Comparison of ENCODE assay signal across 9 cellular contexts in the genomic region with DNA sequence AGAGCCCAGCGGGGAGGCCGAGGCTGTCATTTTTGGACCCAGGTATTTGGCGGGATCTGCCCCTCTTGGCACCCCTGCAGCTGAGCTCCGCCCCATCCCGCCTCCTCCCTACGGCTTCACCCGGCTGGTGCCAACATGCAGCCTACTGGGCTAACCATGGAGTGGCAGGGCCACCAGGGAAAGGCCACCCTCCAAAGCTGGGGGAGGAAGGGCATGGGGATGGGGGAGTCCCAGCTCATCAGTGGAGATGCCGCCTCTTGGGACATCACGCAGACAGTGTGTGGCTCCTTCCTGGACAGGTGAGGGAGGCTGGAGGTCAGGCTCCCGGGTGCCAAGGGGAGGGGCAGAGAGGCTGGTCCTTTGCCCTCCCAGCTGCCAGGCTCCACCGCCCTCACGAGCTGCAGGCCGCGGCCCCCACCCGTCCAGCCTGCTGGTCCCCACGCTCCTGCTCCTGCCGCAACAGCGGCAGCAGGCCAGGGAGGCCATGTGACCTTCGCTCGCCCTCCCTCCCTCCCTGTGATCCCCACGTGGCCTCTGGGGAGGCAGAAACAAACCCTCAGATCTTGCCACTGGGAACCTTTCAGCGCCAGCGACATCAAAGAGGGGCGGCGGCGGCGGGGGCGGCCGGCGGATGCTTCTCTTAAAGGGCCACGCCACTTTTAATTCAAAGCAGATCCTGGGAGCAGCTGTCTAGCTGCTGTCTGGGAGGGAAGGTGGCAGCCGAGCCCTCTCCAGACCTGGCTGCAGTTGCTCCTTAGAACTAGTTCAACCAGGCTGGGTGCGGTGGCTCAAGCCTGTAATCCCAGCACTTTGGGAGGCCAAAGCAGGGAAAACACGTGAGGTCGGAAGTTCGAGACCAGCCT. TPM values are rescaled to one million over a fixed set of nuclear protein-coding genes. Genes with fewer than 3 reads are reported as not detected.
A peak's percentile ranks its signal among the peaks of the same experiment; 100 is the strongest.
DNase-seq lines count a peak whose midpoint lies in the region; ATAC-seq and TF ChIP-seq lines count a peak whose summit lies in the region.
"Had no signal": no experiment of that assay in that cellular context is flagged by ENCODE, and none has a peak within 500 bp of the region (broad histone marks: within the 10 kb centered on the region; RNA-seq: fewer than 3 reads in every experiment).

No MANE protein-coding gene starts in this region.

- peaks cover 4% of the 10 kb centered on the region for H3K9me3 Mint-ChIP-seq in activated CD4-positive, alpha-beta T cell treated with anti-CD3 and anti-CD28 coated beads, Interleukin-2, amount 10 ng/mL, durations not matched to agents 7 days and 5 days

- intact Hi-C loops in colonic mucosa (cut with DNase I) (no loop called here), lower leg skin (cut with DNase I; ENCODE audit: low total_unique reads) (no loop called here)

- peak overlapping the region; percentile 40 to 43 for H3K9ac ChIP-seq in colonic mucosa (ENCODE audit: low read depth in 2 of 2, low read length in 2 of 2)

- peak overlapping the region; percentile 82 for H3K27ac Mint-ChIP-seq in activated CD4-positive, alpha-beta T cell treated with anti-CD3 and anti-CD28 coated beads, Interleukin-2, amount 10 ng/mL, durations not matched to agents 7 days and 5 days

- 7 to 9% methylated on average over 35 of the region's 36 CpGs for WGBS in lower leg skin, 2 donors

- POLR2A ChIA-PET in activated CD4-positive, alpha-beta T cell treated with anti-CD3 and anti-CD28 coated beads, Interleukin-2, amount 10 ng/mL, durations not matched to agents 7 days and 5 days (lab: Charles Lee): interaction anchor here (0.6 kb wide), 1 partner anchor 624 kb away, joined by 4 read pairs; no protein-coding TSS in a partner anchor

- TF ChIP-seq POLR2A in lower leg skin (IDR thresholded peaks at IDR 0.05): no peak

- no peaks in the 10 kb centered on the region for H3K9me3 ChIP-seq in colonic mucosa

- H3K27ac ChIP-seq in colonic mucosa: no peak overlapping the region

- TF ChIP-seq CTCF in colonic mucosa (IDR thresholded peaks at IDR 0.05) (no peak), lower leg skin (IDR thresholded peaks at IDR 0.05) (no peak)

- H3K36me3 ChIP-seq in colonic mucosa: no peaks in the 10 kb centered on the region

- H3K27me3 Mint-ChIP-seq in activated CD4-positive, alpha-beta T cell treated with anti-CD3 and anti-CD28 coated beads, Interleukin-2, amount 10 ng/mL, durations not matched to agents 7 days and 5 days: peaks cover 24% of the 10 kb centered on the region

- H3K4me1 ChIP-seq in colonic mucosa: peaks cover 14% of the 10 kb centered on the region

- peak; percentile 49 for DNase-seq in NCI-H2107 treated with DMSO at 0.1 percent for 48 hours (lab: John Stamatoyannopoulos, UW; ENCODE audit: unreplicated experiment)
- DNase-seq in NCI-H2107 (lab: John Stamatoyannopoulos, UW): no peak
- DNase-seq in NCI-H2171 treated with DMSO at 0.1 percent for 48 hours (lab: John Stamatoyannopoulos, UW): peak; percentile 92
- DNase-seq in activated CD4-positive, alpha-beta T cell treated with anti-CD3 and anti-CD28 coated beads, Interleukin-2, amount 10 ng/mL, durations not matched to agents 7 days and 5 days: peak; percentile 94
- DNase-seq in colonic mucosa: peak; percentile 83
- peak; percentile 78 to 95 for DNase-seq in lower leg skin (ENCODE audit: low spot score in 2 of 2)
- DNase-seq in stimulated activated CD4-positive, alpha-beta T cell treated with anti-CD3 and anti-CD28 coated beads, TNF-alpha, amount 100 ng/mL, for 4 hours (ENCODE audit: low read depth in 3 of 3): peak; percentile 75 to 86 (median 85)

- CTCF ChIA-PET in activated CD4-positive, alpha-beta T cell treated with anti-CD3 and anti-CD28 coated beads, Interleukin-2, amount 10 ng/mL, durations not matched to agents 7 days and 5 days (lab: Charles Lee): interaction anchor here (0.7 to 2.5 kb wide), 8 partner anchors 8 to 138 kb away, joined by 3 to 17 read pairs (median 6); partner anchors contain the start of genes ASPSCR1 and DCXR

- peak overlapping the region; percentile 49 for H3K4me3 Mint-ChIP-seq in activated CD4-positive, alpha-beta T cell treated with anti-CD3 and anti-CD28 coated beads, Interleukin-2, amount 10 ng/mL, durations not matched to agents 7 days and 5 days

- peaks cover 16% of the 10 kb centered on the region for H3K4me1 Mint-ChIP-seq in activated CD4-positive, alpha-beta T cell treated with anti-CD3 and anti-CD28 coated beads, Interleukin-2, amount 10 ng/mL, durations not matched to agents 7 days and 5 days

- peaks cover 18% of the 10 kb centered on the region for H3K27me3 ChIP-seq in colonic mucosa

- no peak for ATAC-seq in GM21717 (IDR thresholded peaks at IDR 0.05; ENCODE audit: unreplicated experiment)

- no peaks in the 10 kb centered on the region for H3K36me3 Mint-ChIP-seq in activated CD4-positive, alpha-beta T cell treated with anti-CD3 and anti-CD28 coated beads, Interleukin-2, amount 10 ng/mL, durations not matched to agents 7 days and 5 days (ENCODE audit: low read depth)

- H3K4me3 ChIP-seq in colonic mucosa: peak overlapping the region; percentile 8
- H3K4me3 ChIP-seq in lower leg skin (ENCODE audit: low read depth, poor library complexity, severe bottlenecking): no peak overlapping the region

RNA-seq across cellular contexts. Expression of gene NOTUM, which starts 6.8 kb away (rescaled TPM):
- under 1 TPM; 0.23 to 0.55 TPM for total RNA-seq in activated CD4-positive, alpha-beta T cell treated with anti-CD3 and anti-CD28 coated beads, Interleukin-2, amount 10 ng/mL, durations not matched to agents 7 days and 5 days
- under 1 TPM in 1 of 2 donors, not detected in 1; 0.57 TPM for total RNA-seq in colonic mucosa
- 1 to 10 TPM in 3 of 4 donors, under 1 TPM in 1; 0.89 to 3.5 (median 2.1) TPM for total RNA-seq in lower leg skin

RNA-seq across cellular contexts. Expression of gene ASPSCR1, which starts 9.7 kb away (rescaled TPM):
- 10 to 100 TPM; 34.0 to 37.6 TPM for total RNA-seq in activated CD4-positive, alpha-beta T cell treated with anti-CD3 and anti-CD28 coated beads, Interleukin-2, amount 10 ng/mL, durations not matched to agents 7 days and 5 days
- 10 to 100 TPM; 21.7 to 43.0 TPM for total RNA-seq in colonic mucosa
- 10 to 100 TPM; 24.0 to 31.5 (median 27.4) TPM for total RNA-seq in lower leg skin

RNA-seq across cellular contexts. Expression of gene MYADML2, which starts 20.7 kb away (rescaled TPM):
- not detected for total RNA-seq in activated CD4-positive, alpha-beta T cell treated with anti-CD3 and anti-CD28 coated beads, Interleukin-2, amount 10 ng/mL, durations not matched to agents 7 days and 5 days
- total RNA-seq in colonic mucosa (under 1 TPM in 1 of 2 donors, not detected in 1; 0.27 TPM), lower leg skin (not detected)
- total RNA-seq: pulmonary artery endothelial cell had no signal

RNA-seq across cellular contexts. Expression of gene PYCR1, which starts 30.7 kb away (rescaled TPM):
- 10 to 100 TPM; 22.8 to 26.9 TPM for total RNA-seq in activated CD4-positive, alpha-beta T cell treated with anti-CD3 and anti-CD28 coated beads, Interleukin-2, amount 10 ng/mL, durations not matched to agents 7 days and 5 days
- total RNA-seq in colonic mucosa (100 to 1,000 TPM in 1 of 2 donors, 10 to 100 TPM in 1; 56.5 to 131 TPM), lower leg skin (10 to 100 TPM in 1 of 4 donors, 1 to 10 TPM in 3; 4.2 to 13.5 (median 8.3) TPM)

RNA-seq across cellular contexts. Expression of gene MAFG, which starts 40.2 kb away (rescaled TPM):
- 10 to 100 TPM; 15.8 to 20.2 TPM for total RNA-seq in activated CD4-positive, alpha-beta T cell treated with anti-CD3 and anti-CD28 coated beads, Interleukin-2, amount 10 ng/mL, durations not matched to agents 7 days and 5 days
- total RNA-seq in colonic mucosa (10 to 100 TPM; 16.0 to 20.4 TPM), lower leg skin (10 to 100 TPM; 17.4 to 23.2 (median 19.7) TPM)
